In genomic region chr17:72538443-72538842, GRCh38 we compare ENCODE assay signal across 1 cellular context.
TF ChIP-seq lines count a peak whose summit lies in the region.

No MANE protein-coding gene starts in this region.

TF ChIP-seq in GM23338, 12 proteins besides CTCF, POLR2A, EP300 and RAD21 (continued from another document):
- no peak for TF ChIP-seq ZNF462 (CRISPR knock-in tag; IDR thresholded peaks at IDR 0.05)
- no peak for TF ChIP-seq REST (IDR thresholded peaks at IDR 0.05; ENCODE audit: unreplicated experiment)
- TF ChIP-seq ZNF114 (CRISPR knock-in tag; IDR thresholded peaks at IDR 0.05), result no peak
- no peak for TF ChIP-seq STAT1 (IDR thresholded peaks at IDR 0.05; ENCODE audit: unreplicated experiment)
- TF ChIP-seq EZH2phosphoT487 (IDR thresholded peaks at IDR 0.05; ENCODE audit: unreplicated experiment), result no peak
- TF ChIP-seq, protein P1, sequence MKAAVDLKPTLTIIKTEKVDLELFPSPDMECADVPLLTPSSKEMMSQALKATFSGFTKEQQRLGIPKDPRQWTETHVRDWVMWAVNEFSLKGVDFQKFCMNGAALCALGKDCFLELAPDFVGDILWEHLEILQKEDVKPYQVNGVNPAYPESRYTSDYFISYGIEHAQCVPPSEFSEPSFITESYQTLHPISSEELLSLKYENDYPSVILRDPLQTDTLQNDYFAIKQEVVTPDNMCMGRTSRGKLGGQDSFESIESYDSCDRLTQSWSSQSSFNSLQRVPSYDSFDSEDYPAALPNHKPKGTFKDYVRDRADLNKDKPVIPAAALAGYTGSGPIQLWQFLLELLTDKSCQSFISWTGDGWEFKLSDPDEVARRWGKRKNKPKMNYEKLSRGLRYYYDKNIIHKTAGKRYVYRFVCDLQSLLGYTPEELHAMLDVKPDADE (IDR thresholded peaks at IDR 0.05), result no peak
- no peak for TF ChIP-seq CREB1 (CRISPR knock-in tag; IDR thresholded peaks at IDR 0.05; ENCODE audit: low read depth)
